In genomic region chr2:217937446-217937845, GRCh38 we compare ENCODE assay signal across 13 cellular contexts.
DNase-seq lines count a peak whose midpoint lies in the region; ATAC-seq and TF ChIP-seq lines count a peak whose summit lies in the region.
"Had no signal": no experiment of that assay in that cellular context is flagged by ENCODE, and none has a peak within 500 bp of the region (broad histone marks: within the 10 kb centered on the region; RNA-seq: fewer than 3 reads in every experiment).

No MANE protein-coding gene starts in this region.

- H3K36me3 ChIP-seq in WERI-Rb-1 (no peaks in the 10 kb centered on the region), cardiac muscle cell (no peaks in the 10 kb centered on the region), osteoblast (ENCODE audit: insufficient read depth, low read length) (peaks cover 4% of the 10 kb centered on the region), upper lobe of right lung (no peaks in the 10 kb centered on the region)
- H3K36me3 ChIP-seq: SJCRH30 had no signal

- no peak overlapping the region for H2AFZ ChIP-seq in osteoblast (ENCODE audit: low read length)

- H3K4me1 ChIP-seq in cardiac muscle cell (ENCODE audit: low read depth) = peaks cover 47% of the 10 kb centered on the region
- peaks cover 89% of the 10 kb centered on the region for H3K4me1 ChIP-seq in osteoblast (ENCODE audit: insufficient read depth, low read length)
- H3K4me1 ChIP-seq in upper lobe of right lung = peaks cover 69% of the 10 kb centered on the region
- H3K4me1 ChIP-seq: SJCRH30 had no signal

- no peak overlapping the region for H3K4me3 ChIP-seq in WERI-Rb-1 (ENCODE audit: low read depth, low read length)
- no peak overlapping the region for H3K4me3 ChIP-seq in cardiac muscle cell
- no peak overlapping the region for H3K4me3 ChIP-seq in osteoblast (ENCODE audit: insufficient read depth, low read length)
- H3K4me3 ChIP-seq in upper lobe of right lung = peak overlapping the region; percentile 86
- H3K4me3 ChIP-seq: SJCRH30 had no signal

- TF ChIP-seq CTCF in WERI-Rb-1 (IDR thresholded peaks at IDR 0.05; ENCODE audit: low read depth, low read length) (no peak), cardiac muscle cell (IDR thresholded peaks at IDR 0.05; ENCODE audit: low read depth, low read length) (no peak), osteoblast (IDR thresholded peaks at IDR 0.05; ENCODE audit: extremely low read depth, low read depth, low read length) (no peak), upper lobe of right lung (IDR thresholded peaks at IDR 0.05) (no peak)

- ATAC-seq in upper lobe of right lung = no peak
- no peak for ATAC-seq in GM21515 (IDR thresholded peaks at IDR 0.05; ENCODE audit: unreplicated experiment)
- no peak for ATAC-seq in GM18858 (IDR thresholded peaks at IDR 0.05; ENCODE audit: unreplicated experiment)
- ATAC-seq: effector memory CD8-positive, alpha-beta T cell had no signal

- H4K20me1 ChIP-seq in osteoblast (ENCODE audit: insufficient read depth, low read length) = peaks cover 35% of the 10 kb centered on the region

- H3K79me2 ChIP-seq in osteoblast (ENCODE audit: insufficient read depth, low read length) = peaks cover 75% of the 10 kb centered on the region

- DNase-seq in WERI-Rb-1 (peak; percentile 49), cardiac muscle cell (ENCODE audit: low read depth in 1 of 2, low spot score in 1 of 2) (peak in 1 of 2 donors; percentile 49), osteoblast (ENCODE audit: insufficient read length, low spot score, missing footprints) (peak; percentile 77), upper lobe of right lung (peak; percentile 57), NCI-H748 treated with DMSO at 0.1 percent for 48 hours (lab: John Stamatoyannopoulos, UW) (no peak)
- no peak for DNase-seq in stimulated activated CD4-positive, alpha-beta T cell treated with anti-CD3 and anti-CD28 coated beads, Interleukin-4, amount 100 ng/mL, for 1 hour
- DNase-seq: activated CD4-positive, alpha-beta T cell treated with anti-CD3 and anti-CD28 coated beads, Interleukin-2, amount 50 U/mL, for 48 hours; activated naive CD4-positive, alpha-beta T cell treated with anti-CD3 and anti-CD28 coated beads for 36 hours; DMS153; effector memory CD8-positive, alpha-beta T cell; SJCRH30 had no signal

- H3K4me2 ChIP-seq in osteoblast (ENCODE audit: insufficient read depth, low read length) = no peak overlapping the region

- H3K27ac ChIP-seq in WERI-Rb-1 (peak overlapping the region; percentile 46; the same call in 1 of the 2 replicates), cardiac muscle cell (peak overlapping the region; percentile 53), osteoblast (ENCODE audit: low read depth, low read length) (peak overlapping the region; percentile 92), upper lobe of right lung (peak overlapping the region; percentile 91)
- H3K27ac ChIP-seq: SJCRH30 had no signal

- intact Hi-C loops in upper lobe of right lung (cut with DNase I) = loop anchor here (10.0 kb wide), 1 partner anchor 47 kb away; no protein-coding TSS in a partner anchor

- H3K9me3 ChIP-seq in WERI-Rb-1 (ENCODE audit: severe bottlenecking) = no peaks in the 10 kb centered on the region
- no peaks in the 10 kb centered on the region for H3K9me3 ChIP-seq in cardiac muscle cell (ENCODE audit: low read depth)
- no peaks in the 10 kb centered on the region for H3K9me3 ChIP-seq in osteoblast (ENCODE audit: low read depth, low read length)
- no peaks in the 10 kb centered on the region for H3K9me3 ChIP-seq in upper lobe of right lung
- H3K9me3 ChIP-seq: SJCRH30 had no signal

- no peaks in the 10 kb centered on the region for H3K27me3 ChIP-seq in WERI-Rb-1 (ENCODE audit: insufficient read depth, low read depth, severe bottlenecking)
- no peaks in the 10 kb centered on the region for H3K27me3 ChIP-seq in cardiac muscle cell
- no peaks in the 10 kb centered on the region for H3K27me3 ChIP-seq in osteoblast (ENCODE audit: insufficient read depth, low read length)
- H3K27me3 ChIP-seq in upper lobe of right lung = no peaks in the 10 kb centered on the region
- H3K27me3 ChIP-seq: SJCRH30 had no signal

Comparison
In these comparisons a context has a peak if more than half of its experiments do, and no peak if none do; other contexts are left out.
1. DNase-seq: peak in WERI-Rb-1 (single experiment), osteoblast (single experiment) and upper lobe of right lung (single experiment); none in stimulated activated CD4-positive, alpha-beta T cell treated with anti-CD3 and anti-CD28 coated beads, Interleukin-4, amount 100 ng/mL, for 1 hour (single experiment) and NCI-H748 treated with DMSO at 0.1 percent for 48 hours (single experiment).
2. Peak in every context shown above with its lines, with median percentiles within 50 percentile points of each other: H3K27ac ChIP-seq.